Comparison of ENCODE assay signal across 12 cellular contexts in genomic region chr9:6218099-6218502, GRCh38. TPM values are rescaled to one million over a fixed set of nuclear protein-coding genes. Genes with fewer than 3 reads are reported as not detected.
DNase-seq lines count a peak whose midpoint lies in the region; ATAC-seq and TF ChIP-seq lines count a peak whose summit lies in the region.
"Had no signal": no experiment of that assay in that cellular context is flagged by ENCODE, and none has a peak within 500 bp of the region (broad histone marks: within the 10 kb centered on the region; RNA-seq: fewer than 3 reads in every experiment).

No MANE protein-coding gene starts in this region.

- peak overlapping the region; percentile 29; the same call in 1 of the 2 replicates for H3K4me3 ChIP-seq in PC-9
- H3K4me3 ChIP-seq in epithelial cell of esophagus (ENCODE audit: low read length) = no peak overlapping the region
- no peak overlapping the region for H3K4me3 ChIP-seq in mesodermal cell (ENCODE audit: extremely low read depth, insufficient read depth, low read length, poor library complexity, severe bottlenecking)
- peak overlapping the region; percentile 63 for H3K4me3 ChIP-seq in thoracic aorta
- H3K4me3 ChIP-seq in naive thymus-derived CD4-positive, alpha-beta T cell (ENCODE audit: low read length) = no peak overlapping the region

- H3K79me2 ChIP-seq in PC-9 (ENCODE audit: low read depth) = no peaks in the 10 kb centered on the region

- no peak for TF ChIP-seq CTCF in PC-9 (conservative IDR thresholded peaks at IDR 0.05)
- TF ChIP-seq CTCF in epithelial cell of esophagus (IDR thresholded peaks at IDR 0.05; ENCODE audit: insufficient read depth, low read depth, low read length, missing control alignments) = no peak
- TF ChIP-seq CTCF in thoracic aorta (IDR thresholded peaks at IDR 0.05) = no peak

- intact Hi-C loops in PC-9 (cut with micrococcal nuclease; ENCODE audit: unreplicated experiment) (loop anchor here (10.0 kb wide), 1 partner anchor 87 kb away; no protein-coding TSS in a partner anchor), posterior vena cava (cut with DNase I) (loop anchor here in 1 of 2 donors (10.0 kb wide), 1 partner anchor 57 kb away; no protein-coding TSS in a partner anchor)
- intact Hi-C loops in naive thymus-derived CD4-positive, alpha-beta T cell (cut with micrococcal nuclease) = no loop called here

- peak overlapping the region; percentile 23; the same call in 1 of the 2 replicates for H3K4me2 ChIP-seq in PC-9

- no peaks in the 10 kb centered on the region for H3K4me1 Mint-ChIP-seq in naive thymus-derived CD4-positive, alpha-beta T cell
- H3K4me1 Mint-ChIP-seq: IgD-negative memory B cell had no signal

- no peak overlapping the region for H3K27ac Mint-ChIP-seq in naive thymus-derived CD4-positive, alpha-beta T cell
- H3K27ac Mint-ChIP-seq: IgD-negative memory B cell had no signal

- H3K27me3 Mint-ChIP-seq in naive thymus-derived CD4-positive, alpha-beta T cell = peaks cover 20 to 38% (median 28%) of the 10 kb centered on the region in 5 donors

- H3K27ac ChIP-seq in PC-9 = peak overlapping the region; percentile 20; the same call in 1 of the 2 replicates
- peak overlapping the region; percentile 68 for H3K27ac ChIP-seq in mesodermal cell (ENCODE audit: low read depth, low read length, severe bottlenecking)
- H3K27ac ChIP-seq in thoracic aorta = peak overlapping the region; percentile 76 to 77
- H3K27ac ChIP-seq in naive thymus-derived CD4-positive, alpha-beta T cell (ENCODE audit: low read depth, low read length) = no peak overlapping the region
- H3K27ac ChIP-seq: VCaP had no signal

- WGBS in mesodermal cell (ENCODE audit: insufficient coverage in 2 of 2), 2 experiments = 93% methylated on average over 2 of the region's 3 CpGs; no CpG with 5 or more reads in 1 of the 2 experiments

- CTCF ChIA-PET in PC-9 (lab: Charles Lee) (interaction anchor here (0.7 kb wide), 1 partner anchor 619 kb away, joined by 3 read pairs; no protein-coding TSS in a partner anchor), HEK293T (lab: Yijun Ruan, JAX) (no interaction called here)
- CTCF ChIA-PET in naive thymus-derived CD4-positive, alpha-beta T cell (lab: Charles Lee) = no interaction called here

- H3K36me3 ChIP-seq in PC-9 (ENCODE audit: low read depth) (no peaks in the 10 kb centered on the region), mesodermal cell (ENCODE audit: control insufficient read depth, insufficient read depth, low read length) (no peaks in the 10 kb centered on the region), thoracic aorta (no peaks in the 10 kb centered on the region)
- no peaks in the 10 kb centered on the region for H3K36me3 ChIP-seq in naive thymus-derived CD4-positive, alpha-beta T cell (ENCODE audit: control insufficient read depth in 2 of 3, insufficient read depth in 3 of 3, low read length in 3 of 3)

- peaks cover 0 to 1% (median 0%) of the 10 kb centered on the region in 11 donors for H3K9me3 Mint-ChIP-seq in naive thymus-derived CD4-positive, alpha-beta T cell
- H3K9me3 Mint-ChIP-seq: IgD-negative memory B cell had no signal

- no peaks in the 10 kb centered on the region for H3K9me2 ChIP-seq in PC-9 (ENCODE audit: insufficient read depth)

- no peak overlapping the region for H2AFZ ChIP-seq in PC-9

- H3K36me3 Mint-ChIP-seq in naive thymus-derived CD4-positive, alpha-beta T cell = no peaks in the 10 kb centered on the region
- H3K36me3 Mint-ChIP-seq: IgD-negative memory B cell had no signal

- peak; percentile 77 for ATAC-seq in thoracic aorta (ENCODE audit: insufficient number of reproducible peaks, low FRiP score, low read depth)
- ATAC-seq in HG03460 (IDR thresholded peaks at IDR 0.05; ENCODE audit: unreplicated experiment) = no peak
- ATAC-seq in naive thymus-derived CD4-positive, alpha-beta T cell = no peak

- BruUV-seq in PC-9 (replicated peaks; lab: Mats Ljungman, UMichigan) = no TSS peak

- POLR2A ChIA-PET in PC-9 (lab: Charles Lee; ENCODE audit: unreplicated experiment) (interaction anchor here (0.5 to 0.6 kb wide), 2 partner anchors 189 to 194 kb away, joined by 3 to 5 read pairs; no protein-coding TSS in a partner anchor), HEK293T (lab: Yijun Ruan, JAX) (no interaction called here)
- POLR2A ChIA-PET in naive thymus-derived CD4-positive, alpha-beta T cell (lab: Charles Lee) = interaction anchor here (0.6 kb wide), 1 partner anchor 1759 kb away, joined by 4 read pairs; no protein-coding TSS in a partner anchor

- H3F3A ChIP-seq in PC-9 (ENCODE audit: insufficient read depth, low read depth) = peaks cover 5% of the 10 kb centered on the region; the same call in 1 of the 2 replicates

- H3K4me1 ChIP-seq in PC-9 (replicated peaks; ENCODE audit: insufficient read depth) (peaks cover 6% of the 10 kb centered on the region; the same call in 1 of the 2 replicates), mesodermal cell (ENCODE audit: control insufficient read depth, insufficient read depth, low read length, poor library complexity, severe bottlenecking) (peaks cover 8% of the 10 kb centered on the region), thoracic aorta (ENCODE audit: control insufficient read depth in 1 of 2, low read depth in 2 of 2) (peaks cover 9 to 69% of the 10 kb centered on the region in 2 donors)
- H3K4me1 ChIP-seq in naive thymus-derived CD4-positive, alpha-beta T cell (ENCODE audit: control insufficient read depth in 2 of 2, insufficient read depth in 2 of 2, low read length in 2 of 2) = no peaks in the 10 kb centered on the region

- H4K20me1 ChIP-seq in PC-9 (ENCODE audit: insufficient read depth) = no peaks in the 10 kb centered on the region

- no peak overlapping the region for H3K4me3 Mint-ChIP-seq in naive thymus-derived CD4-positive, alpha-beta T cell
- H3K4me3 Mint-ChIP-seq: IgD-negative memory B cell had no signal

- no peaks in the 10 kb centered on the region for H3K9me3 ChIP-seq in PC-9 (ENCODE audit: insufficient read depth, low read depth)
- H3K9me3 ChIP-seq in mesodermal cell (ENCODE audit: control insufficient read depth, low read length) = no peaks in the 10 kb centered on the region
- H3K9me3 ChIP-seq in thoracic aorta = no peaks in the 10 kb centered on the region
- no peaks in the 10 kb centered on the region for H3K9me3 ChIP-seq in naive thymus-derived CD4-positive, alpha-beta T cell (ENCODE audit: control insufficient read depth in 2 of 3, low read length in 3 of 3)

- H3K27me3 ChIP-seq in PC-9 (ENCODE audit: insufficient read depth, low read depth) = no peaks in the 10 kb centered on the region
- no peaks in the 10 kb centered on the region for H3K27me3 ChIP-seq in thoracic aorta (replicated peaks; ENCODE audit: insufficient read depth)
- H3K27me3 ChIP-seq in naive thymus-derived CD4-positive, alpha-beta T cell (ENCODE audit: control insufficient read depth in 2 of 2, insufficient read depth in 2 of 2, low read length in 2 of 2) = no peaks in the 10 kb centered on the region

- peak in 1 of 2 experiments; percentile 56 for DNase-seq in PC-9
- peak; percentile 81 for DNase-seq in epithelial cell of esophagus (ENCODE audit: low read depth)
- no peak for DNase-seq in thoracic aorta (ENCODE audit: low spot score)
- no peak for DNase-seq in posterior vena cava (ENCODE audit: low spot score)
- DNase-seq in naive thymus-derived CD4-positive, alpha-beta T cell = no peak
- no peak for DNase-seq in HEK293T (ENCODE audit: extremely low spot score)
- DNase-seq: NCI-H748 treated with DMSO at 0.1 percent for 48 hours, retina had no signal

TF ChIP-seq in HEK293T, 16 proteins besides CTCF, POLR2A, EP300 and RAD21:
- TF ChIP-seq FOXA1 (IDR thresholded peaks at IDR 0.05) = no peak

RNA-seq across cellular contexts. Expression of gene IL33, which starts 2.5 kb away (rescaled TPM):
- total RNA-seq in PC-9 (2021) (not detected in 2 replicates), thoracic aorta (100 to 1,000 TPM in 1 of 2 donors, 10 to 100 TPM in 1; 69.7 to 160 TPM), posterior vena cava (10 to 100 TPM; 83.1 to 93.8 TPM)
- 0.41 TPM for polyA plus RNA-seq in mesodermal cell (2013, experiment 1 of 2)
- 0.40 TPM for polyA plus RNA-seq in mesodermal cell (2013, experiment 2 of 2)
- not detected for total RNA-seq in naive thymus-derived CD4-positive, alpha-beta T cell
- not detected for polyA plus RNA-seq in naive thymus-derived CD4-positive, alpha-beta T cell
- polyA plus RNA-seq: IgD-negative memory B cell had no signal

Comparison
In these comparisons a context has a peak if more than half of its experiments do, and no peak if none do; other contexts are left out.
1. H3K4me3 ChIP-seq: peak in PC-9 (single experiment) and thoracic aorta (single experiment); none in epithelial cell of esophagus (single experiment), mesodermal cell (single experiment) and naive thymus-derived CD4-positive, alpha-beta T cell (single experiment).
2. RNA of gene IL33, which starts 2.5 kb away (total RNA-seq): 69.7 to 160 TPM in thoracic aorta and 83.1 to 93.8 TPM in posterior vena cava; not detected in PC-9 and not detected in naive thymus-derived CD4-positive, alpha-beta T cell; every median in the first group is over 10 times any median in the second.